In genomic region chrX:134171661-134172587, GRCh38 we compare ENCODE assay signal across 9 cellular contexts.
DNase-seq lines count a peak whose midpoint lies in the region; ATAC-seq and TF ChIP-seq lines count a peak whose summit lies in the region.
"Had no signal": no experiment of that assay in that cellular context is flagged by ENCODE, and none has a peak within 500 bp of the region (broad histone marks: within the 10 kb centered on the region; RNA-seq: fewer than 3 reads in every experiment).

No MANE protein-coding gene starts in this region.

- no peaks in the 10 kb centered on the region for H3K9me3 Mint-ChIP-seq in activated B cell treated with CpG ODN at 0.5 μM for 24 hours

- H3K4me3 ChIP-seq in GM06990 (replicated peaks; ENCODE audit: low read depth, low read length) (peak overlapping the region; percentile 56), dorsolateral prefrontal cortex (peak overlapping the region; percentile 36 to 75 (median 56)), mesendoderm (ENCODE audit: low read length) (peak overlapping the region; percentile 76)

- H3K79me2 ChIP-seq in mesendoderm (ENCODE audit: control insufficient read depth, insufficient read depth, low read length), result peaks cover 12% of the 10 kb centered on the region

- peaks cover 3% of the 10 kb centered on the region for H3K36me3 Mint-ChIP-seq in activated B cell treated with CpG ODN at 0.5 μM for 24 hours (ENCODE audit: low read depth)

- peaks cover 12% of the 10 kb centered on the region for H3K4me1 Mint-ChIP-seq in activated B cell treated with CpG ODN at 0.5 μM for 24 hours

- H2BK5ac ChIP-seq in mesendoderm (ENCODE audit: low read length), result no peak overlapping the region

- POLR2A ChIA-PET in activated B cell treated with CpG ODN at 0.5 μM for 24 hours (lab: Charles Lee), result interaction anchor here (0.5 to 1.4 kb wide), 2 partner anchors 10 to 33 kb away, joined by 3 to 9 read pairs; no protein-coding TSS in a partner anchor

- H3K4me2 ChIP-seq in mesendoderm (ENCODE audit: low read length), result peak overlapping the region; percentile 18

- TF ChIP-seq CTCF in GM06990 (IDR thresholded peaks at IDR 0.05; ENCODE audit: insufficient read depth, low read length, poor library complexity, severe bottlenecking) (no peak), activated B cell treated with CpG ODN at 0.5 μM for 24 hours (IDR thresholded peaks at IDR 0.05) (no peak), dorsolateral prefrontal cortex (IDR thresholded peaks at IDR 0.05 in 54 of 56, conservative IDR thresholded peaks at IDR 0.05 in 2 of 56; ENCODE audit: low read depth in 1 of 56, partially characterized antibody in 56 of 56) (no peak)

- H3K27ac Mint-ChIP-seq in activated B cell treated with CpG ODN at 0.5 μM for 24 hours, result peak overlapping the region; percentile 63

- H3K27me3 Mint-ChIP-seq in activated B cell treated with CpG ODN at 0.5 μM for 24 hours, result no peaks in the 10 kb centered on the region

- no peaks in the 10 kb centered on the region for H3K4me1 ChIP-seq in mesendoderm (ENCODE audit: control insufficient read depth, low read depth, low read length)

- ATAC-seq in HG02981 (IDR thresholded peaks at IDR 0.05; ENCODE audit: unreplicated experiment) (peak; percentile 42), activated B cell treated with CpG ODN at 0.5 μM for 24 hours (ENCODE audit: low read depth) (peak; percentile 56)

- peak overlapping the region; percentile 94 for H3K4me3 Mint-ChIP-seq in activated B cell treated with CpG ODN at 0.5 μM for 24 hours

- peak overlapping the region in 21 of 59 donors; percentile 6 to 64 (median 29) for H3K27ac ChIP-seq in dorsolateral prefrontal cortex
- H3K27ac ChIP-seq in mesendoderm (ENCODE audit: low read depth, low read length), result no peak overlapping the region
- H3K27ac ChIP-seq: KMS-11 had no signal

- peak overlapping the region; percentile 97 for H3K56ac ChIP-seq in mesendoderm (ENCODE audit: low read length)

- no peak overlapping the region for H2BK15ac ChIP-seq in mesendoderm (replicated peaks; ENCODE audit: low read depth)

- H3K9ac ChIP-seq in mesendoderm (ENCODE audit: low read length), result peak overlapping the region; percentile 94
- H3K9ac ChIP-seq: KMS-11 had no signal

- no peaks in the 10 kb centered on the region for H3K79me1 ChIP-seq in mesendoderm (ENCODE audit: low read length)

- no CpG with 5 or more reads among the region's 74 CpGs for WGBS in mesendoderm (ENCODE audit: extremely low coverage, insufficient coverage, low lambda C conversion rate)

- no peak overlapping the region for H3K23ac ChIP-seq in mesendoderm (ENCODE audit: low read length)

- H3K36me3 ChIP-seq in GM06990 (ENCODE audit: control insufficient read depth, insufficient read depth, low read length), result no peaks in the 10 kb centered on the region
- peaks cover 2% of the 10 kb centered on the region for H3K36me3 ChIP-seq in mesendoderm (ENCODE audit: control insufficient read depth, insufficient read depth, low read length)

- no peak for DNase-seq in GM06990 (ENCODE audit: extremely low read depth, insufficient read length)
- peak; percentile 27 for DNase-seq in activated B cell treated with CpG ODN at 0.5 μM for 24 hours
- DNase-seq in dorsolateral prefrontal cortex, result peak in 3 of 10 donors; percentile 14 to 42 (median 20)
- peak; percentile 84 for DNase-seq in mesendoderm
- DNase-seq in stimulated activated naive CD4-positive, alpha-beta T cell treated with Interleukin-2 at 50 U/mL for 16 hours (lab: John Stamatoyannopoulos, UW), result peak; percentile 10
- DNase-seq in NCI-H1436 (lab: John Stamatoyannopoulos, UW), result no peak
- no peak for DNase-seq in HuH-7.5 (ENCODE audit: low spot score)

- intact Hi-C loops in activated B cell treated with CpG ODN at 0.5 μM for 24 hours (cut with micrococcal nuclease), result loop anchor here (5.0 kb wide), 1 partner anchor 215 kb away; no protein-coding TSS in a partner anchor
- intact Hi-C loops in dorsolateral prefrontal cortex (cut with DNase I), result no loop called here

- no peaks in the 10 kb centered on the region for H3K27me3 ChIP-seq in GM06990 (replicated peaks; ENCODE audit: control insufficient read depth, insufficient read depth, low read length)
- peaks cover 0 to 71% (median 20%) of the 10 kb centered on the region in 45 donors for H3K27me3 ChIP-seq in dorsolateral prefrontal cortex
- no peaks in the 10 kb centered on the region for H3K27me3 ChIP-seq in mesendoderm (ENCODE audit: insufficient read depth, low read length, poor library complexity)

- no peak overlapping the region for H4K8ac ChIP-seq in mesendoderm (ENCODE audit: low read depth, low read length)

- no peak overlapping the region for H3K4ac ChIP-seq in mesendoderm (ENCODE audit: low read depth, low read length)

- H4K5ac ChIP-seq in mesendoderm (ENCODE audit: low read length), result no peak overlapping the region

- CTCF ChIA-PET in activated B cell treated with CpG ODN at 0.5 μM for 24 hours (lab: Charles Lee), result interaction anchor here (0.8 kb wide), 1 partner anchor 82 kb away, joined by 3 read pairs; no protein-coding TSS in a partner anchor

- H2AK5ac ChIP-seq in mesendoderm (ENCODE audit: low read length), result no peak overlapping the region

- peak overlapping the region; percentile 61 for H3K18ac ChIP-seq in mesendoderm (ENCODE audit: low read length)

- H2BK120ac ChIP-seq in mesendoderm (ENCODE audit: low read depth, low read length), result no peak overlapping the region

Comparison
In these comparisons a context has a peak if more than half of its experiments do, and no peak if none do; other contexts are left out.
1. DNase-seq: peak in activated B cell treated with CpG ODN at 0.5 μM for 24 hours (single experiment), mesendoderm (single experiment) and stimulated activated naive CD4-positive, alpha-beta T cell treated with Interleukin-2 at 50 U/mL for 16 hours (single experiment); none in GM06990 (single experiment), NCI-H1436 (single experiment) and HuH-7.5 (single experiment).
2. Peak in every context shown above with its lines, with median percentiles within 50 percentile points of each other: H3K4me3 ChIP-seq.